ENCODE assay signal across 8 cellular contexts in genomic region chr7:158863611-158864506, GRCh38. TPM values are rescaled to one million over a fixed set of nuclear protein-coding genes. Genes with fewer than 3 reads are reported as not detected.
DNase-seq lines count a peak whose midpoint lies in the region; ATAC-seq and TF ChIP-seq lines count a peak whose summit lies in the region.

No MANE protein-coding gene starts in this region.

- H4K91ac ChIP-seq in mesenchymal stem cell (ENCODE audit: low read length) = peak overlapping the region; percentile 29

- BruUV-seq in Caco-2 (replicated peaks; lab: Mats Ljungman, UMichigan) = TSS peak; percentile 43

- peak overlapping the region in 1 of 2 experiments; percentile 85 for H3K4ac ChIP-seq in mesenchymal stem cell (ENCODE audit: low read depth in 1 of 2, low read length in 2 of 2)

- peaks cover 18% of the 10 kb centered on the region for H3K36me3 Mint-ChIP-seq in Caco-2 (ENCODE audit: insufficient read depth, unreplicated experiment)

- H3K9me3 ChIP-seq in Caco-2 = no peaks in the 10 kb centered on the region; the same call in 1 of the 2 replicates
- no peaks in the 10 kb centered on the region for H3K9me3 ChIP-seq in endocrine pancreas (ENCODE audit: control insufficient read depth, low read length)
- no peaks in the 10 kb centered on the region for H3K9me3 ChIP-seq in mesenchymal stem cell (ENCODE audit: control insufficient read depth, low read length)

- H3K4me1 ChIP-seq in Caco-2 (peaks cover 14% of the 10 kb centered on the region), endocrine pancreas (ENCODE audit: control insufficient read depth, insufficient read depth, low read length) (peaks cover 8% of the 10 kb centered on the region), mesenchymal stem cell (ENCODE audit: control insufficient read depth, insufficient read depth, low read depth, low read length) (peaks cover 11% of the 10 kb centered on the region)

- peak overlapping the region; percentile 77 for H4K8ac ChIP-seq in mesenchymal stem cell (ENCODE audit: low read length)

- H3K4me3 ChIP-seq in Caco-2 (ENCODE audit: low read depth, low read length) = peak overlapping the region; percentile 57
- peak overlapping the region; percentile 22 for H3K4me3 ChIP-seq in endocrine pancreas (ENCODE audit: control insufficient read depth, insufficient read depth, low read length)
- peak overlapping the region; percentile 54 to 78 for H3K4me3 ChIP-seq in mesenchymal stem cell (ENCODE audit: insufficient read depth in 1 of 2, low read depth in 1 of 2, low read length in 2 of 2)

- H3K4me2 ChIP-seq in mesenchymal stem cell (ENCODE audit: low read length, poor library complexity, severe bottlenecking) = peak overlapping the region; percentile 80

- peak overlapping the region; percentile 95 for H3K27ac Mint-ChIP-seq in Caco-2 (ENCODE audit: unreplicated experiment)

- H3K9me3 Mint-ChIP-seq in Caco-2 (ENCODE audit: unreplicated experiment) = no peaks in the 10 kb centered on the region

- peaks cover 17% of the 10 kb centered on the region for H3K4me1 Mint-ChIP-seq in Caco-2 (ENCODE audit: low read depth, unreplicated experiment)

- H2AFZ ChIP-seq in mesenchymal stem cell (ENCODE audit: low read depth, low read length) = peak overlapping the region; percentile 6

- peak overlapping the region; percentile 16 for H3K27ac ChIP-seq in mesenchymal stem cell (ENCODE audit: low read length, poor library complexity, severe bottlenecking)

- in situ Hi-C loops in KBM-7 (cut with MboI; ENCODE audit: low pct_unique_long_range_greater_than_20kb, low sequenced_read_pairs) = no loop called here

- H2AK5ac ChIP-seq in mesenchymal stem cell (ENCODE audit: low read length, severe bottlenecking) = no peak overlapping the region

- no peaks in the 10 kb centered on the region; the same call in 1 of the 2 replicates for H3K36me3 ChIP-seq in Caco-2 (ENCODE audit: control insufficient read depth, insufficient read depth, low read length)
- no peaks in the 10 kb centered on the region for H3K36me3 ChIP-seq in endocrine pancreas (ENCODE audit: control insufficient read depth, insufficient read depth, low read length)
- no peaks in the 10 kb centered on the region for H3K36me3 ChIP-seq in mesenchymal stem cell (ENCODE audit: control insufficient read depth in 1 of 2, insufficient read depth in 2 of 2, low read depth in 1 of 2, low read length in 2 of 2)

- no peak overlapping the region for H2BK5ac ChIP-seq in mesenchymal stem cell (ENCODE audit: low read depth, low read length, poor library complexity, severe bottlenecking)

- WGBS in mesenchymal stem cell = 5% methylated on average over 34 of the region's 45 CpGs

- H3K27me3 Mint-ChIP-seq in Caco-2 (ENCODE audit: insufficient read depth, unreplicated experiment) = no peaks in the 10 kb centered on the region

- H3K23ac ChIP-seq in mesenchymal stem cell (ENCODE audit: low read length in 2 of 2) = no peak overlapping the region

- peak overlapping the region; percentile 57 for H2BK120ac ChIP-seq in mesenchymal stem cell (ENCODE audit: low read depth, low read length)

- no peak for TF ChIP-seq CTCF in Caco-2 (IDR thresholded peaks at IDR 0.05; ENCODE audit: insufficient read depth in 1 of 2, low read depth in 1 of 2, low read length in 1 of 2, severe bottlenecking in 1 of 2, unreplicated experiment in 1 of 2)

- POLR2A ChIA-PET in Caco-2 (lab: Charles Lee) = interaction anchor here (0.6 to 1.7 kb wide), 8 partner anchors 20 to 172 kb away, joined by 3 to 7 read pairs (median 4); partner anchors contain the start of gene NCAPG2

- peak overlapping the region; percentile 89 for H3K4me3 Mint-ChIP-seq in Caco-2 (ENCODE audit: unreplicated experiment)

- H3K9ac ChIP-seq in endocrine pancreas (ENCODE audit: control insufficient read depth, insufficient read depth, low read length) = peak overlapping the region; percentile 8
- peak overlapping the region; percentile 87 for H3K9ac ChIP-seq in mesenchymal stem cell (ENCODE audit: low read length)

- H3K79me1 ChIP-seq in mesenchymal stem cell (replicated peaks; ENCODE audit: low read length, poor library complexity, severe bottlenecking) = peaks cover 38% of the 10 kb centered on the region

- H2BK15ac ChIP-seq in mesenchymal stem cell (ENCODE audit: low read depth, poor library complexity, severe bottlenecking) = no peak overlapping the region

- H3K18ac ChIP-seq in mesenchymal stem cell (ENCODE audit: low read depth in 1 of 2, low read length in 2 of 2) = peak overlapping the region; percentile 79 to 91

- peak overlapping the region; percentile 15 to 71 for H2BK12ac ChIP-seq in mesenchymal stem cell (ENCODE audit: low read length in 2 of 2)

- DNase-seq in Caco-2 (peak; percentile 41 to 78), KBM-7 (peak; percentile 74), mesenchymal stem cell (peak; percentile 90)
- DNase-seq in activated CD4-positive, alpha-beta T cell treated with anti-CD3 and anti-CD28 coated beads for 48 hours = peak; percentile 57
- peak; percentile 36 for DNase-seq in stimulated activated naive CD4-positive, alpha-beta T cell treated with Interleukin-2 at 50 U/mL for 16 hours (lab: John Stamatoyannopoulos, UW)

- H3K27me3 ChIP-seq in Caco-2 (replicated peaks; ENCODE audit: control insufficient read depth, insufficient read depth, low read length) = no peaks in the 10 kb centered on the region
- H3K27me3 ChIP-seq in endocrine pancreas (ENCODE audit: control insufficient read depth, insufficient read depth, low read length) = no peaks in the 10 kb centered on the region
- no peaks in the 10 kb centered on the region for H3K27me3 ChIP-seq in mesenchymal stem cell (ENCODE audit: control insufficient read depth in 1 of 2, insufficient read depth in 1 of 2, low read length in 2 of 2)

- CTCF ChIA-PET in Caco-2 (lab: Charles Lee) = interaction anchor here (0.6 to 2.0 kb wide), 6 partner anchors 34 to 1489 kb away, joined by 3 to 7 read pairs (median 4); no protein-coding TSS in a partner anchor

- ATAC-seq in GM21576 (IDR thresholded peaks at IDR 0.05; ENCODE audit: unreplicated experiment) (peak; percentile 35), GM21528 (IDR thresholded peaks at IDR 0.05; ENCODE audit: low FRiP score, unreplicated experiment) (no peak)

- peak overlapping the region in 1 of 2 experiments; percentile 44 for H3K14ac ChIP-seq in mesenchymal stem cell (ENCODE audit: low read length in 2 of 2)

- intact Hi-C loops in Caco-2 (cut with micrococcal nuclease; ENCODE audit: unreplicated experiment) = loop anchor here (2.0 to 10.0 kb wide), 2 partner anchors 45 to 159 kb away; partner anchors contain the start of gene NCAPG2

RNA-seq across cellular contexts. Expression of gene DYNC2I1, which starts 7.5 kb away (rescaled TPM):
- 13.2 and 17.6 TPM in 2 replicates for total RNA-seq in Caco-2 (2022)
- polyA plus RNA-seq in mesenchymal stem cell (2013, experiment 1 of 2) = 11.8 TPM
- polyA plus RNA-seq in mesenchymal stem cell (2013, experiment 2 of 2) = 10.7 TPM

RNA-seq across cellular contexts. Expression of gene ESYT2, which starts 34.5 kb away (rescaled TPM):
- 55.2 and 59.4 TPM in 2 replicates for total RNA-seq in Caco-2 (2022)
- 31.0 TPM for polyA plus RNA-seq in mesenchymal stem cell (2013, experiment 1 of 2)
- polyA plus RNA-seq in mesenchymal stem cell (2013, experiment 2 of 2) = 31.9 TPM

Comparison
In these comparisons a context has a peak if more than half of its experiments do, and no peak if none do; other contexts are left out.
1. DNase-seq: peak in every context shown above with its lines; median percentile 90 in mesenchymal stem cell; 74 in KBM-7; 60 in Caco-2; 57 in activated CD4-positive, alpha-beta T cell treated with anti-CD3 and anti-CD28 coated beads for 48 hours; 36 in stimulated activated naive CD4-positive, alpha-beta T cell treated with Interleukin-2 at 50 U/mL for 16 hours.